ENCODE assay signal across 8 cellular contexts in the genomic region with DNA sequence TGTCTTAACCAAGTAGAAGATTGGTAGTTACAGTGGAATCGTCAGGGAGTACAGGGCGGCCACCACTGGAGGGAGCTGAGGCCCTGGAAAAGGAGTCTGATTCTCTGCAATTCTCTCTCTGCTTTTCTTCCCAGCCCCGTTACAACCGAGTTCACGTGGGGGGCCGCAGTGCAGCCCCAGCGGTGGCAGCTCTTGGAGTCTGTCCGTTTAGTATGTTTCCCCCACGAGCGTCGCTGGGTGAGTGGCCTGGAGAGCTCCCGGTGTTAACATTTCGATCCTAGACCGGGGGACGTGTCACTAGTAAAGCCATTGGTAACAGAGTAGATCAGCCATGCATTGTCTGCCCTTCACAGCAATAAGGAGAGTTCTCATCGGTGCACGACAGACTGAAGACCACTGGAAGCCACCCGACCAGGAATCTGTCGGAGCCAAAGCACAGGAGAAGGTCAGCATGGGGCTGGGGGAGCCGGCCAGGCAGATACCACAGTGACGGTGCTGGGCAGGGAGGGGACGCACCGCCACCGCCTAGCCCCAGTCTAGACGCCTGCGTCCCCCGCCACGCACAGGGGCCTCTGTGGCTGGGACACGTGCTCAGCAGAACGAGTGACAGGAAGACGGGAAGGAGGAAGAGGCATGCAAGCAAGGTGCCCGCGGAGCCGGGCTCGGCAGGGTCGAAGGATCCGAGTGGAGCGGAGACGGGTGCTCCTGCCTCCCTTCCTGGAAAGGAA. TPM values are rescaled to one million over a fixed set of nuclear protein-coding genes. Genes with fewer than 3 reads are reported as not detected.
DNase-seq lines count a peak whose midpoint lies in the region; ATAC-seq and TF ChIP-seq lines count a peak whose summit lies in the region.

No MANE protein-coding gene starts in this region.

- H3K4me3 Mint-ChIP-seq in CD4-positive, alpha-beta T cell, result peak overlapping the region; percentile 11
- peak overlapping the region; percentile 10 for H3K4me3 Mint-ChIP-seq in activated naive CD8-positive, alpha-beta T cell treated with anti-CD3 and anti-CD28 coated beads, Interleukin-2, amount 50 U/mL, for 24 hours

- no peak for ATAC-seq in CD4-positive, alpha-beta T cell (ENCODE audit: poor library complexity)
- ATAC-seq in activated naive CD8-positive, alpha-beta T cell treated with anti-CD3 and anti-CD28 coated beads, Interleukin-2, amount 50 U/mL, for 24 hours, result no peak
- no peak for ATAC-seq in HG03442 (IDR thresholded peaks at IDR 0.05; ENCODE audit: unreplicated experiment)

- no peak overlapping the region for H3K4me3 ChIP-seq in HFF-Myc (replicated peaks; ENCODE audit: low read depth, low read length)

- H3K9me3 ChIP-seq in CD4-positive, alpha-beta T cell (ENCODE audit: control insufficient read depth, low read length), result no peaks in the 10 kb centered on the region

- no peaks in the 10 kb centered on the region for H3K27me3 ChIP-seq in CD4-positive, alpha-beta T cell (ENCODE audit: control insufficient read depth, insufficient read depth, low read length)

- peak overlapping the region; percentile 89 for H3K27ac Mint-ChIP-seq in CD4-positive, alpha-beta T cell
- H3K27ac Mint-ChIP-seq in activated naive CD8-positive, alpha-beta T cell treated with anti-CD3 and anti-CD28 coated beads, Interleukin-2, amount 50 U/mL, for 24 hours, result peak overlapping the region; percentile 52

- peaks cover 76% of the 10 kb centered on the region for H3K36me3 Mint-ChIP-seq in CD4-positive, alpha-beta T cell (ENCODE audit: low read depth)
- H3K36me3 Mint-ChIP-seq in activated naive CD8-positive, alpha-beta T cell treated with anti-CD3 and anti-CD28 coated beads, Interleukin-2, amount 50 U/mL, for 24 hours (ENCODE audit: low read depth), result peaks cover 32% of the 10 kb centered on the region

- no peak overlapping the region for H3K27ac ChIP-seq in CD4-positive, alpha-beta T cell (ENCODE audit: low read depth, low read length)

- H3K4me1 Mint-ChIP-seq in CD4-positive, alpha-beta T cell (ENCODE audit: low read depth), result peaks cover 44% of the 10 kb centered on the region
- peaks cover 33% of the 10 kb centered on the region for H3K4me1 Mint-ChIP-seq in activated naive CD8-positive, alpha-beta T cell treated with anti-CD3 and anti-CD28 coated beads, Interleukin-2, amount 50 U/mL, for 24 hours

- POLR2A ChIA-PET in CD4-positive, alpha-beta T cell (lab: Charles Lee), result no interaction called here

- CTCF ChIA-PET in CD4-positive, alpha-beta T cell (lab: Charles Lee), result interaction anchor here (0.8 to 1.2 kb wide), 3 partner anchors 25 to 76 kb away, joined by 3 to 4 read pairs (median 3); no protein-coding TSS in a partner anchor

- H3K27me3 Mint-ChIP-seq in CD4-positive, alpha-beta T cell, result no peaks in the 10 kb centered on the region
- no peaks in the 10 kb centered on the region for H3K27me3 Mint-ChIP-seq in activated naive CD8-positive, alpha-beta T cell treated with anti-CD3 and anti-CD28 coated beads, Interleukin-2, amount 50 U/mL, for 24 hours

- DNase-seq in CD4-positive, alpha-beta T cell, result peak in 1 of 10 experiments; percentile 41
- DNase-seq in HFF-Myc (ENCODE audit: extremely low read depth, low read depth) (no peak), left kidney (ENCODE audit: low read depth, low spot score) (peak; percentile 46), A172 (ENCODE audit: low spot score) (no peak), middle frontal gyrus (ENCODE audit: extremely low spot score, low spot score) (no peak), iPS-NIHi11 (ENCODE audit: low spot score) (no peak)
- no peak for DNase-seq in activated naive CD8-positive, alpha-beta T cell treated with anti-CD3 and anti-CD28 coated beads, Interleukin-2, amount 50 U/mL, for 24 hours

- peak; percentile 28 for TF ChIP-seq CTCF in CD4-positive, alpha-beta T cell (IDR thresholded peaks at IDR 0.05)
- TF ChIP-seq CTCF in HFF-Myc (IDR thresholded peaks at IDR 0.05; ENCODE audit: low read depth, low read length, missing control alignments), result peak; percentile 30

- no peaks in the 10 kb centered on the region for H3K9me3 Mint-ChIP-seq in CD4-positive, alpha-beta T cell
- H3K9me3 Mint-ChIP-seq in activated naive CD8-positive, alpha-beta T cell treated with anti-CD3 and anti-CD28 coated beads, Interleukin-2, amount 50 U/mL, for 24 hours, result no peaks in the 10 kb centered on the region

- intact Hi-C loops in CD4-positive, alpha-beta T cell (cut with DNase I, micrococcal nuclease), result loop anchor here in 1 of 2 experiments (5.0 kb wide), 1 partner anchor 168 kb away; no protein-coding TSS in a partner anchor

RNA-seq across cellular contexts. Expression of a gene that starts 15.7 kb away (rescaled TPM):
- 10 to 100 TPM; 93.4 to 99.0 TPM for total RNA-seq in CD4-positive, alpha-beta T cell
- 65.3 and 66.7 TPM in 2 replicates for total RNA-seq in A172 (2014; rRNA removed; shearing (Covaris generic))

RNA-seq across cellular contexts. Expression of a gene that starts 28.9 kb away (rescaled TPM):
- 100 to 1,000 TPM; 277 to 286 TPM for total RNA-seq in CD4-positive, alpha-beta T cell
- 19.9 and 20.9 TPM in 2 replicates for total RNA-seq in A172 (2014; rRNA removed; shearing (Covaris generic))

RNA-seq across cellular contexts. Expression of a gene that starts 31.9 kb away (rescaled TPM):
- total RNA-seq in CD4-positive, alpha-beta T cell, result 100 to 1,000 TPM; 129 to 135 TPM
- 8.9 and 14.6 TPM in 2 replicates for total RNA-seq in A172 (2014; rRNA removed; shearing (Covaris generic))

Comparison
In these comparisons a context has a peak if more than half of its experiments do, and no peak if none do; other contexts are left out.
1. RNA of a gene that starts 28.9 kb away (total RNA-seq): 277 to 286 TPM in CD4-positive, alpha-beta T cell; 19.9 to 20.9 TPM in A172; every median in the first group is over 10 times any median in the second.